ENCODE assay signal across 29 cellular contexts in genomic region chr17:81877569-81877968, GRCh38.
"Had no signal": no experiment of that assay in that cellular context is flagged by ENCODE, and none has a peak within 500 bp of the region (broad histone marks: within the 10 kb centered on the region; RNA-seq: fewer than 3 reads in every experiment).

No MANE protein-coding gene starts in this region.

- H3K4me1 Mint-ChIP-seq: central memory CD8-positive, alpha-beta T cell had no signal

- H3K27ac Mint-ChIP-seq: activated B cell treated with CpG ODN at 0.5 μM for 24 hours; activated CD4-positive, alpha-beta memory T cell treated with anti-CD3 and anti-CD28 coated beads, Interleukin-2, amount 10 ng/mL, durations not matched to agents 7 days and 5 days; activated CD4-positive, alpha-beta T cell treated with anti-CD3 and anti-CD28 coated beads, Interleukin-2, amount 10 ng/mL, durations not matched to agents 7 days and 5 days; activated naive CD4-positive, alpha-beta T cell treated with anti-CD3 and anti-CD28 coated beads, Interleukin-2, amount 50 U/mL, for 72 hours had no signal

- H3K4me3 Mint-ChIP-seq: activated B cell treated with CpG ODN at 0.5 μM for 24 hours; activated CD4-positive, alpha-beta memory T cell treated with anti-CD3 and anti-CD28 coated beads, Interleukin-2, amount 10 ng/mL, durations not matched to agents 7 days and 5 days; activated CD4-positive, alpha-beta T cell treated with anti-CD3 and anti-CD28 coated beads, Interleukin-2, amount 10 ng/mL, durations not matched to agents 7 days and 5 days; central memory CD8-positive, alpha-beta T cell had no signal

- DNase-seq: activated B cell treated with CpG ODN at 0.5 μM for 24 hours; activated CD4-positive, alpha-beta memory T cell treated with anti-CD3 and anti-CD28 coated beads, Interleukin-2, amount 10 ng/mL, durations not matched to agents 7 days and 5 days; activated CD4-positive, alpha-beta T cell treated with anti-CD3 and anti-CD28 coated beads for 1 hour; activated CD4-positive, alpha-beta T cell treated with anti-CD3 and anti-CD28 coated beads, Interleukin-2, amount 10 ng/mL, durations not matched to agents 7 days and 5 days; activated T-cell treated with anti-CD3 and anti-CD28 coated beads for 4 hours; amygdala; Kasumi-1; KBM-7; NCI-H1092; NCI-H1417; NCI-H1694; NCI-H2029; NCI-H2107; NCI-H2171 treated with DMSO at 0.1 percent for 48 hours; NCI-H226; NCI-H510A; NCI-H526 treated with DMSO at 0.1 percent for 48 hours; NK-92 treated with Interleukin-12 subunit alpha and Interleukin-12 subunit beta, amount 100 ng/mL, for 24 hours; OCI-M1; Right ventricle myocardium superior; RPMI8226; SJCRH30; SK-N-SH; T-helper 9 cell had no signal

- H3K4me3 ChIP-seq: SJCRH30 had no signal

- FAIRE-seq: astrocyte had no signal

- H3K4me1 ChIP-seq: SJCRH30 had no signal

- H3K27ac ChIP-seq: SJCRH30 had no signal

- H3K9me3 ChIP-seq: SJCRH30, SK-N-SH had no signal

- H3K27me3 Mint-ChIP-seq: activated B cell treated with CpG ODN at 0.5 μM for 24 hours; activated CD4-positive, alpha-beta memory T cell treated with anti-CD3 and anti-CD28 coated beads, Interleukin-2, amount 10 ng/mL, durations not matched to agents 7 days and 5 days; activated CD4-positive, alpha-beta T cell treated with anti-CD3 and anti-CD28 coated beads, Interleukin-2, amount 10 ng/mL, durations not matched to agents 7 days and 5 days; brain; central memory CD8-positive, alpha-beta T cell had no signal

- H3K9ac ChIP-seq: SK-N-SH had no signal

- H3K9me3 Mint-ChIP-seq: activated B cell treated with CpG ODN at 0.5 μM for 24 hours; activated CD4-positive, alpha-beta memory T cell treated with anti-CD3 and anti-CD28 coated beads, Interleukin-2, amount 10 ng/mL, durations not matched to agents 7 days and 5 days; activated CD4-positive, alpha-beta T cell treated with anti-CD3 and anti-CD28 coated beads, Interleukin-2, amount 10 ng/mL, durations not matched to agents 7 days and 5 days; activated naive CD4-positive, alpha-beta T cell treated with anti-CD3 and anti-CD28 coated beads, Interleukin-2, amount 50 U/mL, for 72 hours; brain; central memory CD8-positive, alpha-beta T cell had no signal

- ATAC-seq: activated naive CD4-positive, alpha-beta T cell treated with anti-CD3 and anti-CD28 coated beads, Interleukin-2, amount 50 U/mL, for 72 hours; Panc1 had no signal

- H3K4me2 ChIP-seq: SK-N-SH had no signal

- H3K27me3 ChIP-seq: SJCRH30 had no signal
